In genomic region chr14:85934886-85935254, GRCh38 we compare ENCODE assay signal across 8 cellular contexts.
DNase-seq lines count a peak whose midpoint lies in the region; ATAC-seq and TF ChIP-seq lines count a peak whose summit lies in the region.

No MANE protein-coding gene starts in this region.

- peak overlapping the region in 3 of 5 experiments; percentile 67 to 77 (median 72) for H3K4me3 Mint-ChIP-seq in brain

- H3K4me3 ChIP-seq in GM08714 (ENCODE audit: low read length) (peak overlapping the region; percentile 77), HL-60 (replicated peaks; ENCODE audit: insufficient read depth, low read length) (peak overlapping the region; percentile 60), skin epidermis (peak overlapping the region; percentile 21 to 50 (median 44))

- peak overlapping the region; percentile 71 for H3K27ac ChIP-seq in HL-60 (replicated peaks)
- H3K27ac ChIP-seq in skin epidermis = peak overlapping the region in 16 of 21 experiments; percentile 1 to 85 (median 60)

- no peaks in the 10 kb centered on the region for H3K27me3 Mint-ChIP-seq in brain

- DNase-seq in HL-60 (ENCODE audit: low read depth in 1 of 2, low spot score in 1 of 2) = no peak
- no peak for DNase-seq in LoVo (ENCODE audit: low spot score)
- DNase-seq in amygdala (lab: John Stamatoyannopoulos, UW) = no peak

- peaks cover 7% of the 10 kb centered on the region for H3K4me1 Mint-ChIP-seq in brain

- H3K9me3 Mint-ChIP-seq in brain = peaks cover 4 to 21% (median 11%) of the 10 kb centered on the region in 5 experiments

- TF ChIP-seq CTCF in HL-60 (IDR thresholded peaks at IDR 0.05; ENCODE audit: insufficient read depth, low read length) = no peak
- no peak for TF ChIP-seq CTCF in brain (conservative IDR thresholded peaks at IDR 0.05)

- no peaks in the 10 kb centered on the region for H3K27me3 ChIP-seq in HL-60 (ENCODE audit: insufficient read depth, poor library complexity, severe bottlenecking)

- H3K36me3 Mint-ChIP-seq in brain = peaks cover 11% of the 10 kb centered on the region

- ATAC-seq in GM21447 (IDR thresholded peaks at IDR 0.05; ENCODE audit: unreplicated experiment) = peak; percentile 52
- no peak for ATAC-seq in esophagus mucosa

- H3K27ac Mint-ChIP-seq in brain = peak overlapping the region in 1 of 5 experiments; percentile 18
